ENCODE assay signal across 8 cellular contexts in genomic region chr16:30741461-30741914, GRCh38. TPM values are rescaled to one million over a fixed set of nuclear protein-coding genes. Genes with fewer than 3 reads are reported as not detected.
DNase-seq lines count a peak whose midpoint lies in the region; ATAC-seq and TF ChIP-seq lines count a peak whose summit lies in the region.

No MANE protein-coding gene starts in this region.

- DNase-seq in Caco-2 = peak; percentile 56 to 63
- peak; percentile 59 for DNase-seq in NCI-H2227 (lab: John Stamatoyannopoulos, UW; ENCODE audit: unreplicated experiment)
- DNase-seq in epithelial cell of proximal tubule (ENCODE audit: low read depth) = peak; percentile 95
- no peak for DNase-seq in omental fat pad (ENCODE audit: low spot score)
- no peak for DNase-seq in Karpas-422
- DNase-seq in stimulated activated CD4-positive, alpha-beta T cell treated with anti-CD3 and anti-CD28 coated beads, Interleukin-1b, Interleukin-23, amount 100 ng/mL, for 48 hours = no peak

- no peak overlapping the region for H2AFZ ChIP-seq in Karpas-422 (ENCODE audit: low read length)

- H3K4me1 ChIP-seq in Caco-2 (peaks cover 27% of the 10 kb centered on the region), Karpas-422 (ENCODE audit: low read length) (no peaks in the 10 kb centered on the region)

- H3K4me1 Mint-ChIP-seq in Caco-2 (ENCODE audit: low read depth, unreplicated experiment) = peaks cover 38% of the 10 kb centered on the region

- no peaks in the 10 kb centered on the region for H3K9me2 ChIP-seq in Karpas-422 (replicated peaks; ENCODE audit: insufficient read depth, low read length)

- H3K36me3 Mint-ChIP-seq in Caco-2 (ENCODE audit: insufficient read depth, unreplicated experiment) = peaks cover 63% of the 10 kb centered on the region

- CTCF ChIA-PET in Caco-2 (lab: Charles Lee) = no interaction called here

- H3K27me3 ChIP-seq in Caco-2 (replicated peaks; ENCODE audit: control insufficient read depth, insufficient read depth, low read length) = no peaks in the 10 kb centered on the region
- H3K27me3 ChIP-seq in Karpas-422 (ENCODE audit: low read length) = no peaks in the 10 kb centered on the region

- BruUV-seq in Caco-2 (replicated peaks; lab: Mats Ljungman, UMichigan) = no TSS peak

- no peak overlapping the region for H3K4me2 ChIP-seq in Karpas-422 (ENCODE audit: low read depth, low read length, poor library complexity, severe bottlenecking)

- no peak for TF ChIP-seq CTCF in Caco-2 (IDR thresholded peaks at IDR 0.05; ENCODE audit: insufficient read depth in 1 of 2, low read depth in 1 of 2, low read length in 1 of 2, severe bottlenecking in 1 of 2, unreplicated experiment in 1 of 2)
- TF ChIP-seq CTCF in epithelial cell of proximal tubule (conservative IDR thresholded peaks at IDR 0.05; ENCODE audit: low read depth, low read length) = no peak
- TF ChIP-seq CTCF in omental fat pad (IDR thresholded peaks at IDR 0.05) = no peak

- no peaks in the 10 kb centered on the region for H3K27me3 Mint-ChIP-seq in Caco-2 (ENCODE audit: insufficient read depth, unreplicated experiment)

- no peak for TF ChIP-seq POLR2A in GM18505 (IDR thresholded peaks at IDR 0.05; ENCODE audit: borderline replicate concordance, extremely low read depth, insufficient read depth, insufficient read length)

- POLR2A ChIA-PET in Caco-2 (lab: Charles Lee) = interaction anchor here (0.6 kb wide), 1 partner anchor 22 kb away, joined by 3 read pairs; no protein-coding TSS in a partner anchor

- no peaks in the 10 kb centered on the region for H3K79me2 ChIP-seq in Karpas-422 (ENCODE audit: low read length)

- H3K27ac ChIP-seq in Karpas-422 (ENCODE audit: low read length) = no peak overlapping the region

- 0 out of 2 replicates have a peak, but pooled peaks cover 4% of the 10 kb centered on the region for H4K20me1 ChIP-seq in Karpas-422 (ENCODE audit: insufficient read depth, low read depth, low read length)

- peaks cover 4% of the 10 kb centered on the region for H3K36me3 ChIP-seq in Caco-2 (ENCODE audit: control insufficient read depth, insufficient read depth, low read length)
- peaks cover 23% of the 10 kb centered on the region for H3K36me3 ChIP-seq in Karpas-422 (ENCODE audit: insufficient read depth, low read length)

- no peak overlapping the region for H3K4me3 ChIP-seq in Caco-2 (ENCODE audit: low read depth, low read length)
- peak overlapping the region; percentile 48 for H3K4me3 ChIP-seq in epithelial cell of proximal tubule (ENCODE audit: low read depth, low read length)
- H3K4me3 ChIP-seq in Karpas-422 (ENCODE audit: low read length) = no peak overlapping the region

- intact Hi-C loops in Caco-2 (cut with micrococcal nuclease; ENCODE audit: unreplicated experiment) = loop anchor here (2.0 to 10.0 kb wide), 3 partner anchors 43 to 87 kb away; partner anchors contain the start of genes FBRS, PRR14 and SRCAP

- H3K27ac Mint-ChIP-seq in Caco-2 (ENCODE audit: unreplicated experiment) = peak overlapping the region; percentile 90

- peak; percentile 89 for ATAC-seq in omental fat pad (ENCODE audit: low FRiP score)
- ATAC-seq in HG02870 (IDR thresholded peaks at IDR 0.05; ENCODE audit: unreplicated experiment) = no peak
- no peak for ATAC-seq in GM18505 (IDR thresholded peaks at IDR 0.05; ENCODE audit: unreplicated experiment)

- no peaks in the 10 kb centered on the region for H3K9me3 Mint-ChIP-seq in Caco-2 (ENCODE audit: unreplicated experiment)

- peak overlapping the region; percentile 59 for H3K4me3 Mint-ChIP-seq in Caco-2 (ENCODE audit: unreplicated experiment)

- no peak overlapping the region for H3K9ac ChIP-seq in Karpas-422 (ENCODE audit: low read length)

- H3K9me3 ChIP-seq in Caco-2 (no peaks in the 10 kb centered on the region), Karpas-422 (ENCODE audit: low read length) (no peaks in the 10 kb centered on the region)

RNA-seq across cellular contexts. Expression of gene PHKG2, which starts 6.7 kb away (rescaled TPM):
- 40.8 and 48.6 TPM in 2 replicates for total RNA-seq in Caco-2 (2022)
- total RNA-seq in epithelial cell of proximal tubule = 27.6 and 42.0 TPM in 2 replicates
- 10 to 100 TPM; 25.2 to 34.0 (median 29.4) TPM for total RNA-seq in omental fat pad
- total RNA-seq in Karpas-422 (2014; rRNA removed; shearing (Covaris generic); ENCODE audit: low replicate concordance) = 32.3 and 35.5 TPM in 2 replicates

RNA-seq across cellular contexts. Expression of gene CFAP119, which starts 20.4 kb away (rescaled TPM):
- total RNA-seq in Caco-2 (2022) (4.0 and 4.5 TPM in 2 replicates), epithelial cell of proximal tubule (7.0 and 8.2 TPM in 2 replicates), omental fat pad (1 to 10 TPM; 1.4 to 4.8 (median 2.5) TPM)
- 8.9 and 15.0 TPM in 2 replicates for total RNA-seq in Karpas-422 (2014; rRNA removed; shearing (Covaris generic); ENCODE audit: low replicate concordance)

RNA-seq across cellular contexts. Expression of gene RNF40, which starts 20.6 kb away (rescaled TPM):
- total RNA-seq in Caco-2 (2022) (94.0 and 97.6 TPM in 2 replicates), epithelial cell of proximal tubule (47.2 and 73.8 TPM in 2 replicates), omental fat pad (10 to 100 TPM; 53.9 to 77.7 (median 69.5) TPM)
- total RNA-seq in Karpas-422 (2014; rRNA removed; shearing (Covaris generic); ENCODE audit: low replicate concordance) = 57.9 and 66.4 TPM in 2 replicates

RNA-seq across cellular contexts. Expression of gene SRCAP, which starts 42.5 kb away (rescaled TPM):
- total RNA-seq in Caco-2 (2022) = 56.1 and 57.4 TPM in 2 replicates
- total RNA-seq in epithelial cell of proximal tubule = 10.8 and 11.8 TPM in 2 replicates
- 10 to 100 TPM; 15.9 to 40.4 (median 30.0) TPM for total RNA-seq in omental fat pad
- total RNA-seq in Karpas-422 (2014; rRNA removed; shearing (Covaris generic); ENCODE audit: low replicate concordance) = 13.2 and 21.2 TPM in 2 replicates

RNA-seq across cellular contexts. Expression of gene ZNF629, which starts 45.5 kb away (rescaled TPM):
- total RNA-seq in Caco-2 (2022) (18.9 and 20.6 TPM in 2 replicates), epithelial cell of proximal tubule (11.4 and 14.0 TPM in 2 replicates), omental fat pad (10 to 100 TPM in 2 of 4 donors, 1 to 10 TPM in 2; 8.7 to 15.0 (median 11.5) TPM)
- total RNA-seq in Karpas-422 (2014; rRNA removed; shearing (Covaris generic); ENCODE audit: low replicate concordance) = 4.8 and 6.3 TPM in 2 replicates

Comparison
In these comparisons a context has a peak if more than half of its experiments do, and no peak if none do; other contexts are left out.
1. DNase-seq: peak in Caco-2 (2 of 2), NCI-H2227 (single experiment) and epithelial cell of proximal tubule (single experiment); none in omental fat pad (single experiment), Karpas-422 (single experiment) and stimulated activated CD4-positive, alpha-beta T cell treated with anti-CD3 and anti-CD28 coated beads, Interleukin-1b, Interleukin-23, amount 100 ng/mL, for 48 hours (single experiment).